8 cellular contexts compared by ENCODE assay signal in the genomic region with DNA sequence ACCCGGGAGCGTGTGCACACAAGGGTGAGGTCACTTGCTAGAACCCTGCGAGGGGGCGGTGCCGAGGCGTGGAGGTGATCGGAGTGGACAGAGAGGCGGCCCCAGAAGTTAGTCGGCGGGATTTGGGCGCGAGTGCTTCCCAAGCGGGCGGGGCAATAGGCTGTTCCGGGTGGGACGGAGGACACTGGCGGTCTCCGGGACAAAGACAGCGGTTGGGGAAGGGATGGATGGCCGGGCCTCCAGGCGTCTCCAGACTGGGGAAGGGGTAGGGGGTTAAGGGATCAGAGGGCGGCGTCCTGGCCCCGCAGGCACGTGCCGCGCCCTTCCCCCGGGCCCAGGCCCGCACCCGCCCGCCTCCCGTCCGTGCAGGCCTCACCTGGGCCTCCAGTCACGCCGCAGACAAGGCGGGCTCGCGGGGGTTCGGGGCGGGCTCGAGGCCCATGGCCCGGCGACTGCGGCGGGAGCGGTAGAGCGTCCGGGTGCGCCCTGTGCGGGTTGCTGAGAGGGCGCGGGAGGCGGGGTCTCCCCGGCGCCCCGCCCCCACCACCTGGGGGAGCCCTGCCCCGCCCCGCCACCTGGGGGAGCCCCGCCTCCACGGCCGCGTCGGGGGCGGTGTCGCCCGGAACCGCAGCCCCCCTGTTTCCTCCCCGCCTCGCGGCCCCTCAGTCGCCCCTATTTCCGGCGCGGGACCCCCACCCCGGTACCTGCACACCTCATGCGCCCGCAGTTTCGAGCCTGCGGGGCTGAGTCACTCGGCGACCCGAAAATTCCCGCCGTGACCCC. TPM values are rescaled to one million over a fixed set of nuclear protein-coding genes. Genes with fewer than 3 reads are reported as not detected.
A peak's percentile ranks its signal among the peaks of the same experiment; 100 is the strongest.
DNase-seq lines count a peak whose midpoint lies in the region; ATAC-seq, FAIRE-seq and TF ChIP-seq lines count a peak whose summit lies in the region.

A gene (minus strand): TSS at position 505 of the 783 bp plus-strand sequence. CDS start 945 bp downstream, outside the sequence.

- intact Hi-C loops in esophagus squamous epithelium (cut with DNase I): no loop called here
- intact Hi-C loops in pancreas (cut with DNase I): no loop called here

- TF ChIP-seq POLR2A in esophagus squamous epithelium (IDR thresholded peaks at IDR 0.05): peak in 2 of 4 donors; percentile 18 to 54

- H3K4me1 ChIP-seq in esophagus squamous epithelium: peaks cover 10 to 28% (median 11%) of the 10 kb centered on the region in 3 donors
- H3K4me1 ChIP-seq in pancreas: no peaks in the 10 kb centered on the region
- no peaks in the 10 kb centered on the region for H3K4me1 ChIP-seq in urinary bladder (ENCODE audit: insufficient read depth)

- WGBS in esophagus squamous epithelium, 2 donors: 0% methylated on average over 3 to 22 of the region's 84 CpGs
- WGBS in pancreas, 2 donors: 0 to 1% methylated on average over 38 to 84 of the region's 84 CpGs
- 2% methylated on average over 84 of the region's 84 CpGs for WGBS in urinary bladder

- H3K27me3 ChIP-seq in esophagus squamous epithelium (peaks cover 0 to 9% (median 0%) of the 10 kb centered on the region in 4 donors), pancreas (no peaks in the 10 kb centered on the region)

- ATAC-seq in GM21737 (IDR thresholded peaks at IDR 0.05; ENCODE audit: unreplicated experiment) (peak; percentile 68), pancreas (peak; percentile 90 to 93 (median 92))

- no peak for TF ChIP-seq CTCF in esophagus squamous epithelium (IDR thresholded peaks at IDR 0.05)
- TF ChIP-seq CTCF in pancreas (IDR thresholded peaks at IDR 0.05): no peak

- H3K27ac ChIP-seq in esophagus squamous epithelium (peak within 1 kb of the TSS; percentile 84 to 92 (median 89)), pancreas (peak within 1 kb of the TSS; percentile 82 to 93 (median 89)), urinary bladder (ENCODE audit: low read depth) (peak within 1 kb of the TSS; percentile 72)

- H3K9me3 ChIP-seq in esophagus squamous epithelium (no peaks in the 10 kb centered on the region), pancreas (no peaks in the 10 kb centered on the region)

- no peak for FAIRE-seq in pancreas (lab: Jason Lieb, UNC)

- DNase-seq in DMS53 treated with DMSO at 0.1 percent for 48 hours (lab: John Stamatoyannopoulos, UW; ENCODE audit: unreplicated experiment) (peak; percentile 22), NCI-H2227 (lab: John Stamatoyannopoulos, UW; ENCODE audit: unreplicated experiment) (peak; percentile 80), activated T-cell treated with anti-CD3 and anti-CD28 coated beads for 24 hours (ENCODE audit: low read depth) (peak; percentile 54), esophagus squamous epithelium (lab: John Stamatoyannopoulos, UW) (no peak), pancreas (peak; percentile 66 to 90 (median 78)), HCEC 1CT (no peak)

- peak within 1 kb of the TSS; percentile 67 to 85 (median 72) for H3K4me3 ChIP-seq in esophagus squamous epithelium
- peak within 1 kb of the TSS; percentile 47 to 80 (median 64) for H3K4me3 ChIP-seq in pancreas
- H3K4me3 ChIP-seq in urinary bladder (ENCODE audit: low read depth, low read length): peak within 1 kb of the TSS; percentile 54

- H3K36me3 ChIP-seq in esophagus squamous epithelium (peaks cover 0 to 32% (median 0%) of the 10 kb centered on the region in 3 donors), pancreas (no peaks in the 10 kb centered on the region), urinary bladder (ENCODE audit: insufficient read depth) (no peaks in the 10 kb centered on the region)

RNA-seq across cellular contexts. Expression of the gene that starts here (rescaled TPM):
- total RNA-seq in esophagus squamous epithelium (10 to 100 TPM in 2 of 4 donors, 1 to 10 TPM in 2; 7.6 to 13.1 (median 9.5) TPM), pancreas (10 to 100 TPM in 4 of 6 donors, 1 to 10 TPM in 2; 9.6 to 16.1 (median 10.7) TPM), urinary bladder (4.1 TPM)
- polyA plus RNA-seq in pancreas (10 to 100 TPM; 24.2 to 28.6 TPM), urinary bladder (4.9 TPM)

Comparison
In these comparisons a context has a peak if more than half of its experiments do, and no peak if none do; other contexts are left out.
1. DNase-seq: peak in DMS53 treated with DMSO at 0.1 percent for 48 hours (single experiment), NCI-H2227 (single experiment), activated T-cell treated with anti-CD3 and anti-CD28 coated beads for 24 hours (single experiment) and pancreas (6 of 6); none in esophagus squamous epithelium (single experiment) and HCEC 1CT (single experiment).
2. Peak in every context shown above with its lines, with median percentiles within 50 percentile points of each other: H3K27ac ChIP-seq and H3K4me3 ChIP-seq.